In the genomic region with DNA sequence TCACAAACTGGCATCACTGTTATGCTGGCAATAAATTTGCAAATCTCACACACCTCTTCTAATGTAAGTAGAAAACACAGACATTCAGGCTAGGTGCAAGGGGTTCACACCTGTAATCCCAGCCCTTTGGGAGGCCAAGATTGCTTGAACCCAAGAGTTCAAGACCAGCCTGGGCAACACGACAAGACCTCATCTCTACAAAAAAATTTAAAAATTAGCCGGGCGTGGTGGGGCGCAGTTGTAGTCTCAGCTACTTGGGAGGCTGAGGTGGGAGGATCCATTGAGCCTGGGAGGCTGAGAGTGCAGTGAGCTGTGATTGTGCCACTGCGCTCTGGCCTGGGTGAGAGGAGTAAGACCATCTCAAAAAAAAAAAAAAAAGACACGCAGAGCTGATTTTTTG, we compare ENCODE assay signal across 18 cellular contexts.
DNase-seq lines count a peak whose midpoint lies in the region; ATAC-seq and TF ChIP-seq lines count a peak whose summit lies in the region.
"Had no signal": no experiment of that assay in that cellular context is flagged by ENCODE, and none has a peak within 500 bp of the region (broad histone marks: within the 10 kb centered on the region; RNA-seq: fewer than 3 reads in every experiment).

No MANE protein-coding gene starts in this region.

- H3K27ac Mint-ChIP-seq in activated CD4-positive, alpha-beta T cell treated with anti-CD3 and anti-CD28 coated beads, Interleukin-2, amount 10 ng/mL, durations not matched to agents 24 days and 14 days: no peak overlapping the region
- peak overlapping the region; percentile 12 for H3K27ac Mint-ChIP-seq in activated naive CD8-positive, alpha-beta T cell treated with anti-CD3 and anti-CD28 coated beads, Interleukin-2, amount 50 U/mL, for 24 hours
- H3K27ac Mint-ChIP-seq in activated naive CD8-positive, alpha-beta T cell treated with anti-CD3 and anti-CD28 coated beads for 36 hours: no peak overlapping the region
- H3K27ac Mint-ChIP-seq: B cell; CD4-positive, alpha-beta T cell; CD8-positive, alpha-beta T cell had no signal

- H3K27me3 ChIP-seq in esophagus muscularis mucosa (no peaks in the 10 kb centered on the region), ascending aorta (no peaks in the 10 kb centered on the region)
- H3K27me3 ChIP-seq: BLaER1 treated with 17β-estradiol and CSF1 and Interleukin-3, amounts not matched to agents 10 nM and 100 nM had no signal

- DNase-seq in activated CD4-positive, alpha-beta T cell treated with anti-CD3 and anti-CD28 coated beads, Interleukin-2, amount 10 ng/mL, durations not matched to agents 24 days and 14 days: peak; percentile 16
- no peak for DNase-seq in activated CD4-positive, alpha-beta T cell treated with anti-CD3 and anti-CD28 coated beads, Interleukin-2, amount 50 U/mL, for 1 hour
- DNase-seq in activated naive CD8-positive, alpha-beta T cell treated with anti-CD3 and anti-CD28 coated beads, Interleukin-2, amount 50 U/mL, for 24 hours: no peak
- no peak for DNase-seq in activated naive CD8-positive, alpha-beta T cell treated with anti-CD3 and anti-CD28 coated beads for 36 hours
- DNase-seq in esophagus muscularis mucosa (ENCODE audit: extremely low spot score) (peak; percentile 57), ascending aorta (ENCODE audit: low spot score in 2 of 2) (no peak)
- DNase-seq: AML-193; Caco-2; Calu3; CD4-positive, alpha-beta T cell; DMS79 treated with DMSO at 0.1 percent for 48 hours; GF-D8 had no signal

- H3K4me3 Mint-ChIP-seq in activated CD4-positive, alpha-beta T cell treated with anti-CD3 and anti-CD28 coated beads, Interleukin-2, amount 10 ng/mL, durations not matched to agents 24 days and 14 days: no peak overlapping the region
- H3K4me3 Mint-ChIP-seq in activated naive CD8-positive, alpha-beta T cell treated with anti-CD3 and anti-CD28 coated beads, Interleukin-2, amount 50 U/mL, for 24 hours: no peak overlapping the region
- no peak overlapping the region for H3K4me3 Mint-ChIP-seq in activated naive CD8-positive, alpha-beta T cell treated with anti-CD3 and anti-CD28 coated beads for 36 hours
- H3K4me3 Mint-ChIP-seq: B cell; CD4-positive, alpha-beta T cell; CD8-positive, alpha-beta T cell had no signal

- no peaks in the 10 kb centered on the region for H3K4me1 Mint-ChIP-seq in activated CD4-positive, alpha-beta T cell treated with anti-CD3 and anti-CD28 coated beads, Interleukin-2, amount 10 ng/mL, durations not matched to agents 24 days and 14 days
- H3K4me1 Mint-ChIP-seq in activated naive CD8-positive, alpha-beta T cell treated with anti-CD3 and anti-CD28 coated beads, Interleukin-2, amount 50 U/mL, for 24 hours: no peaks in the 10 kb centered on the region
- no peaks in the 10 kb centered on the region for H3K4me1 Mint-ChIP-seq in activated naive CD8-positive, alpha-beta T cell treated with anti-CD3 and anti-CD28 coated beads for 36 hours
- H3K4me1 Mint-ChIP-seq: B cell had no signal

- peaks cover 5% of the 10 kb centered on the region for H3K36me3 Mint-ChIP-seq in activated CD4-positive, alpha-beta T cell treated with anti-CD3 and anti-CD28 coated beads, Interleukin-2, amount 10 ng/mL, durations not matched to agents 24 days and 14 days (ENCODE audit: low read depth)
- H3K36me3 Mint-ChIP-seq in activated naive CD8-positive, alpha-beta T cell treated with anti-CD3 and anti-CD28 coated beads, Interleukin-2, amount 50 U/mL, for 24 hours (ENCODE audit: low read depth): peaks cover 5% of the 10 kb centered on the region
- peaks cover 9% of the 10 kb centered on the region for H3K36me3 Mint-ChIP-seq in activated naive CD8-positive, alpha-beta T cell treated with anti-CD3 and anti-CD28 coated beads for 36 hours
- H3K36me3 Mint-ChIP-seq: CD8-positive, alpha-beta T cell had no signal

- no peak for TF ChIP-seq POLR2A in esophagus muscularis mucosa (IDR thresholded peaks at IDR 0.05; ENCODE audit: low read depth)

- H3K27me3 Mint-ChIP-seq in activated CD4-positive, alpha-beta T cell treated with anti-CD3 and anti-CD28 coated beads, Interleukin-2, amount 10 ng/mL, durations not matched to agents 24 days and 14 days: no peaks in the 10 kb centered on the region
- H3K27me3 Mint-ChIP-seq in activated naive CD8-positive, alpha-beta T cell treated with anti-CD3 and anti-CD28 coated beads, Interleukin-2, amount 50 U/mL, for 24 hours: no peaks in the 10 kb centered on the region
- peaks cover 5% of the 10 kb centered on the region for H3K27me3 Mint-ChIP-seq in activated naive CD8-positive, alpha-beta T cell treated with anti-CD3 and anti-CD28 coated beads for 36 hours
- H3K27me3 Mint-ChIP-seq: B cell; CD4-positive, alpha-beta T cell had no signal

- H3K4me1 ChIP-seq in esophagus muscularis mucosa (no peaks in the 10 kb centered on the region), ascending aorta (no peaks in the 10 kb centered on the region)
- H3K4me1 ChIP-seq: A549; BLaER1 treated with 17β-estradiol and CSF1 and Interleukin-3, amounts not matched to agents 10 nM and 100 nM; Caco-2 had no signal

- intact Hi-C loops in activated CD4-positive, alpha-beta T cell treated with anti-CD3 and anti-CD28 coated beads, Interleukin-2, amount 10 ng/mL, durations not matched to agents 24 days and 14 days (cut with micrococcal nuclease): no loop called here
- intact Hi-C loops in esophagus muscularis mucosa (cut with DNase I): no loop called here
- intact Hi-C loops in ascending aorta (cut with DNase I): no loop called here

- no peak overlapping the region for H3K4me3 ChIP-seq in esophagus muscularis mucosa
- no peak overlapping the region for H3K4me3 ChIP-seq in ascending aorta
- H3K4me3 ChIP-seq: A549; BLaER1 treated with 17β-estradiol and CSF1 and Interleukin-3, amounts not matched to agents 10 nM and 100 nM had no signal

- H3K36me3 ChIP-seq in esophagus muscularis mucosa (no peaks in the 10 kb centered on the region), ascending aorta (no peaks in the 10 kb centered on the region)
- H3K36me3 ChIP-seq: BLaER1 treated with 17β-estradiol and CSF1 and Interleukin-3, amounts not matched to agents 10 nM and 100 nM had no signal

- no peak for ATAC-seq in activated naive CD8-positive, alpha-beta T cell treated with anti-CD3 and anti-CD28 coated beads, Interleukin-2, amount 50 U/mL, for 24 hours
- ATAC-seq: A549; CD8-positive, alpha-beta T cell had no signal

- H3K9me3 ChIP-seq in esophagus muscularis mucosa (peaks cover 0 to 5% (median 0%) of the 10 kb centered on the region in 4 donors), ascending aorta (no peaks in the 10 kb centered on the region)
- H3K9me3 ChIP-seq: A549, Caco-2 had no signal

- H3K27ac ChIP-seq in esophagus muscularis mucosa (replicated peaks in 1 of 4) (no peak overlapping the region), ascending aorta (no peak overlapping the region)
- H3K27ac ChIP-seq: 22Rv1; A549; BLaER1 treated with 17β-estradiol and CSF1 and Interleukin-3, amounts not matched to agents 10 nM and 100 nM; C4-2B had no signal

- 96% methylated on average over 6 of the region's 6 CpGs for WGBS in esophagus muscularis mucosa

- TF ChIP-seq EP300 in esophagus muscularis mucosa (IDR thresholded peaks at IDR 0.05): no peak

- TF ChIP-seq CTCF in esophagus muscularis mucosa (IDR thresholded peaks at IDR 0.05): no peak
- TF ChIP-seq CTCF in ascending aorta (IDR thresholded peaks at IDR 0.05): no peak

- H3K9me3 Mint-ChIP-seq in activated CD4-positive, alpha-beta T cell treated with anti-CD3 and anti-CD28 coated beads, Interleukin-2, amount 10 ng/mL, durations not matched to agents 24 days and 14 days: peaks cover 9% of the 10 kb centered on the region
- H3K9me3 Mint-ChIP-seq in activated naive CD8-positive, alpha-beta T cell treated with anti-CD3 and anti-CD28 coated beads, Interleukin-2, amount 50 U/mL, for 24 hours: peaks cover 16% of the 10 kb centered on the region
- H3K9me3 Mint-ChIP-seq in activated naive CD8-positive, alpha-beta T cell treated with anti-CD3 and anti-CD28 coated beads for 36 hours: peaks cover 11% of the 10 kb centered on the region

Comparison
In these comparisons a context has a peak if more than half of its experiments do, and no peak if none do; other contexts are left out.
1. DNase-seq: peak in activated CD4-positive, alpha-beta T cell treated with anti-CD3 and anti-CD28 coated beads, Interleukin-2, amount 10 ng/mL, durations not matched to agents 24 days and 14 days (single experiment) and esophagus muscularis mucosa (single experiment); none in activated CD4-positive, alpha-beta T cell treated with anti-CD3 and anti-CD28 coated beads, Interleukin-2, amount 50 U/mL, for 1 hour (single experiment), activated naive CD8-positive, alpha-beta T cell treated with anti-CD3 and anti-CD28 coated beads, Interleukin-2, amount 50 U/mL, for 24 hours (single experiment), activated naive CD8-positive, alpha-beta T cell treated with anti-CD3 and anti-CD28 coated beads for 36 hours (single experiment) and ascending aorta (0 of 2).